Comparison of ENCODE assay signal across 8 cellular contexts in the genomic region with DNA sequence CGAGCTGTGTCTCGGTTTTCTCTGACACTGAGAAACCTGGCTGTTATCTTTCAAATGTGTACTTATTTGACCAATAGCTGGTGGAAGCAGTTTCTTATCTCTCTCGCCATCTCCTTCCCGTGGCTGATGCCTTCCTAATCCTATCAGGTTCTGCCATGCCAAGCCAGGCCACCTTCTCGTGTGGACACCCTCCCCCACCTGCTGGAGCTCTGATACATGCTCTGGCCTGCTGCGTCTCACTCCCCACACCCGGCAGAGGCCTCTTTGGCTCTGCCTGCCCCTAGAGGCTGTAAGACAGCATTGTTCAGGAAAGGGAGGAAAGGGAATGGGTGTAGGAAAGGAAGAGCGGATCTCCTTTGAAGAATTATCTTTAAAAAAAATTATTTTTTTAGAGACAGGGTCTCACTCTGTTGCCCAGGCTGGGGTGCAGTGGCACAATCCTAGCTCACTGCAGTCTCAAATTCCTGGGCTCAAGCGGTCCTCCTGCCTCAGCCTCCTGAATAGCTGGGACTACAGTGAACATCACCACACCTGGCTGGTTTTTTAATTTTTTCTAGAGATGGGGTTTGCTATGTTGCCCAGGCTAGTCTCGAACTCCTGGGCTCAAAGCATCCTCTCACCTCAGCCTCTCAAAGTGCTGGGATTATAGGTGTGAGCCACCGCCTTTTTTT. TPM values are rescaled to one million over a fixed set of nuclear protein-coding genes. Genes with fewer than 3 reads are reported as not detected.
A peak's percentile ranks its signal among the peaks of the same experiment; 100 is the strongest.
DNase-seq lines count a peak whose midpoint lies in the region; ATAC-seq, FAIRE-seq and TF ChIP-seq lines count a peak whose summit lies in the region.

No MANE protein-coding gene starts in this region.

- H3K9me3 ChIP-seq in Peyer's patch (no peaks in the 10 kb centered on the region), endodermal cell (ENCODE audit: control insufficient read depth, low read length) (no peaks in the 10 kb centered on the region)

- peak; percentile 76 for DNase-seq in ELF-1 (ENCODE audit: low read depth, low spot score)
- peak; percentile 60 for DNase-seq in HTR-8/SVneo (ENCODE audit: insufficient read length, low spot score)
- peak in 2 of 3 donors; percentile 59 to 66 for DNase-seq in Peyer's patch
- peak; percentile 88 for DNase-seq in endodermal cell
- peak; percentile 74 for DNase-seq in myocyte (ENCODE audit: low read depth)
- DNase-seq in stimulated activated naive CD4-positive, alpha-beta T cell (lab: John Stamatoyannopoulos, UW) = no peak

- no peak overlapping the region for H3K4me3 ChIP-seq in Peyer's patch
- H3K4me3 ChIP-seq in endodermal cell (ENCODE audit: low read length) = no peak overlapping the region

- FAIRE-seq in HTR-8/SVneo (lab: Jason Lieb, UNC) = no peak

- no peak for ATAC-seq in HG03378 (IDR thresholded peaks at IDR 0.05; ENCODE audit: unreplicated experiment)
- ATAC-seq in GM21367 (IDR thresholded peaks at IDR 0.05; ENCODE audit: unreplicated experiment) = no peak

- no peaks in the 10 kb centered on the region for H3K9me3 Mint-ChIP-seq in endodermal cell

- no peaks in the 10 kb centered on the region for H3K27me3 Mint-ChIP-seq in endodermal cell (ENCODE audit: insufficient read depth)

- no peak overlapping the region for H3K4me3 Mint-ChIP-seq in endodermal cell

- TF ChIP-seq CTCF in Peyer's patch (IDR thresholded peaks at IDR 0.05) = peak in 4 of 6 experiments; percentile 36 to 66 (median 62)
- TF ChIP-seq CTCF in endodermal cell (conservative IDR thresholded peaks at IDR 0.05) = peak; percentile 79

- no peak overlapping the region for H3K27ac Mint-ChIP-seq in endodermal cell

- H3K27me3 ChIP-seq in Peyer's patch = no peaks in the 10 kb centered on the region
- no peaks in the 10 kb centered on the region for H3K27me3 ChIP-seq in endodermal cell (ENCODE audit: control insufficient read depth, insufficient read depth, low read length, poor library complexity, severe bottlenecking)

- H3K36me3 ChIP-seq in Peyer's patch (no peaks in the 10 kb centered on the region), endodermal cell (ENCODE audit: control insufficient read depth, insufficient read depth, low read length) (peaks cover 13% of the 10 kb centered on the region)

- TF ChIP-seq POLR2A in Peyer's patch (IDR thresholded peaks at IDR 0.05) = no peak

- H3K9ac ChIP-seq in endodermal cell (ENCODE audit: extremely low read depth, low read length, poor library complexity, severe bottlenecking) = no peak overlapping the region

- H3K4me1 Mint-ChIP-seq in endodermal cell = peaks cover 24% of the 10 kb centered on the region

- WGBS in endodermal cell (ENCODE audit: insufficient coverage in 1 of 2, insufficient read length in 1 of 2), 2 experiments = 51 to 76% methylated on average over 3 to 11 of the region's 11 CpGs

- peaks cover 3 to 51% (median 9%) of the 10 kb centered on the region in 4 donors for H3K4me1 ChIP-seq in Peyer's patch
- peaks cover 11% of the 10 kb centered on the region for H3K4me1 ChIP-seq in endodermal cell (ENCODE audit: control insufficient read depth, insufficient read depth, low read length)

- peaks cover 3% of the 10 kb centered on the region for H3K36me3 Mint-ChIP-seq in endodermal cell (ENCODE audit: low read depth)

- H3K27ac ChIP-seq in Peyer's patch (peak overlapping the region in 2 of 4 donors; percentile 43 to 64), endodermal cell (ENCODE audit: low read depth, low read length) (no peak overlapping the region)

RNA-seq across cellular contexts. Expression of a gene that starts 7.5 kb away (rescaled TPM):
- 10 to 100 TPM; 12.4 to 20.4 (median 17.6) TPM for total RNA-seq in Peyer's patch
- 10 to 100 TPM in 1 of 2 donors, 1 to 10 TPM in 1; 9.4 to 12.1 TPM for total RNA-seq in endodermal cell
- 8.5 TPM for polyA plus RNA-seq in endodermal cell (2013, experiment 1 of 2)
- 8.5 TPM for polyA plus RNA-seq in endodermal cell (2013, experiment 2 of 2)
- 17.2 and 21.5 TPM in 2 replicates for total RNA-seq in myocyte
- polyA plus RNA-seq in myocyte (2012) = 8.3 TPM

RNA-seq across cellular contexts. Expression of a gene that starts 9.2 kb away (rescaled TPM):
- total RNA-seq in Peyer's patch = 1 to 10 TPM in 1 of 4 donors, under 1 TPM in 1, not detected in 2; 0.47 to 1.3 TPM
- 1 to 10 TPM in 1 of 2 donors, under 1 TPM in 1; 0.31 to 1.5 TPM for total RNA-seq in endodermal cell
- 1.00 TPM for polyA plus RNA-seq in endodermal cell (2013, experiment 1 of 2)
- 0.79 TPM for polyA plus RNA-seq in endodermal cell (2013, experiment 2 of 2)
- 1.8 and 2.2 TPM in 2 replicates for total RNA-seq in myocyte
- 1.9 TPM for polyA plus RNA-seq in myocyte (2012)

RNA-seq across cellular contexts. Expression of a gene that starts 20.1 kb away (rescaled TPM):
- total RNA-seq in Peyer's patch (10 to 100 TPM in 3 of 4 donors, 1 to 10 TPM in 1; 6.0 to 45.4 (median 18.2) TPM), endodermal cell (1 to 10 TPM; 7.5 to 10.0 TPM), myocyte (25.4 and 44.5 TPM in 2 replicates)
- polyA plus RNA-seq in endodermal cell (2013, experiment 1 of 2) = 24.3 TPM
- polyA plus RNA-seq in endodermal cell (2013, experiment 2 of 2) = 20.8 TPM
- 65.0 TPM for polyA plus RNA-seq in myocyte (2012)

RNA-seq across cellular contexts. Expression of a gene that starts 23.7 kb away (rescaled TPM):
- total RNA-seq in Peyer's patch (not detected), endodermal cell (not detected), myocyte (68.6 and 227 TPM in 2 replicates)
- not detected for polyA plus RNA-seq in endodermal cell (2013, experiment 1 of 2)
- polyA plus RNA-seq in endodermal cell (2013, experiment 2 of 2) = not detected
- polyA plus RNA-seq in myocyte (2012) = 193 TPM

RNA-seq across cellular contexts. Expression of a gene that starts 31.1 kb away (rescaled TPM):
- total RNA-seq in Peyer's patch = 1 to 10 TPM in 2 of 4 donors, under 1 TPM in 1, not detected in 1; 0.94 to 5.4 (median 2.4) TPM
- total RNA-seq in endodermal cell = under 1 TPM; 0.22 to 0.24 TPM
- polyA plus RNA-seq in endodermal cell (2013, experiment 1 of 2) = 0.28 TPM
- 0.17 TPM for polyA plus RNA-seq in endodermal cell (2013, experiment 2 of 2)
- total RNA-seq in myocyte = 0.05 TPM in 1 of 2 replicates, not detected in the other
- polyA plus RNA-seq in myocyte (2012) = 0.37 TPM

Comparison
In these comparisons a context has a peak if more than half of its experiments do, and no peak if none do; other contexts are left out.
1. DNase-seq: peak in ELF-1 (single experiment), HTR-8/SVneo (single experiment), Peyer's patch (2 of 3), endodermal cell (single experiment) and myocyte (single experiment); none in stimulated activated naive CD4-positive, alpha-beta T cell (0 of 6).